In genomic region chr16:9099131-9099625, GRCh38 we compare ENCODE assay signal across 8 cellular contexts. TPM values are rescaled to one million over a fixed set of nuclear protein-coding genes. Genes with fewer than 3 reads are reported as not detected.
DNase-seq lines count a peak whose midpoint lies in the region; ATAC-seq, FAIRE-seq and TF ChIP-seq lines count a peak whose summit lies in the region.

No MANE protein-coding gene starts in this region.

- POLR2A ChIA-PET in activated CD4-positive, alpha-beta memory T cell treated with anti-CD3 and anti-CD28 coated beads, Interleukin-2, amount 10 ng/mL, durations not matched to agents 7 days and 5 days (lab: Charles Lee) = interaction anchor here (1.6 kb wide), 1 partner anchor 27 kb away, joined by 3 read pairs; no protein-coding TSS in a partner anchor

- H3K4me1 ChIP-seq in lower lobe of right lung (peaks cover 97% of the 10 kb centered on the region), aorta (ENCODE audit: control insufficient read depth in 1 of 2, insufficient read depth in 2 of 2, low read length in 2 of 2) (peaks cover 5 to 7% of the 10 kb centered on the region in 2 donors)

- 41 to 48% methylated on average over 5 of the region's 5 CpGs for WGBS in aorta, 2 donors

- no peak overlapping the region for H3K4me3 Mint-ChIP-seq in Calu3 (ENCODE audit: low read depth, unreplicated experiment)
- peak overlapping the region; percentile 6 for H3K4me3 Mint-ChIP-seq in activated CD4-positive, alpha-beta memory T cell treated with anti-CD3 and anti-CD28 coated beads, Interleukin-2, amount 10 ng/mL, durations not matched to agents 7 days and 5 days

- intact Hi-C loops in Calu3 (cut with micrococcal nuclease; ENCODE audit: unreplicated experiment) = loop anchor here (2.0 to 10.0 kb wide), 3 partner anchors 14 to 134 kb away; partner anchors contain the start of gene USP7
- intact Hi-C loops in lower lobe of right lung (cut with DNase I) = no loop called here
- intact Hi-C loops in aorta (cut with DNase I) = no loop called here

- H3K36me3 Mint-ChIP-seq in Calu3 (ENCODE audit: insufficient read depth, unreplicated experiment) = peaks cover 95% of the 10 kb centered on the region
- H3K36me3 Mint-ChIP-seq in activated CD4-positive, alpha-beta memory T cell treated with anti-CD3 and anti-CD28 coated beads, Interleukin-2, amount 10 ng/mL, durations not matched to agents 7 days and 5 days (ENCODE audit: low read depth) = peaks cover 91% of the 10 kb centered on the region

- H3K4me3 ChIP-seq in lower lobe of right lung (no peak overlapping the region), aorta (ENCODE audit: low read length in 2 of 2) (no peak overlapping the region)

- ATAC-seq in HG02610 (IDR thresholded peaks at IDR 0.05; ENCODE audit: unreplicated experiment) (peak; percentile 66), lower lobe of right lung (peak; percentile 59 to 83), aorta (ENCODE audit: low FRiP score) (no peak)

- no peaks in the 10 kb centered on the region for H3K27me3 ChIP-seq in lower lobe of right lung (ENCODE audit: low read depth)
- no peaks in the 10 kb centered on the region for H3K27me3 ChIP-seq in aorta (ENCODE audit: control insufficient read depth in 1 of 2, insufficient read depth in 2 of 2, low read length in 1 of 2)

- H3K4me1 Mint-ChIP-seq in Calu3 (ENCODE audit: low read depth, unreplicated experiment) = peaks cover 94% of the 10 kb centered on the region
- H3K4me1 Mint-ChIP-seq in activated CD4-positive, alpha-beta memory T cell treated with anti-CD3 and anti-CD28 coated beads, Interleukin-2, amount 10 ng/mL, durations not matched to agents 7 days and 5 days = peaks cover 88% of the 10 kb centered on the region

- peak overlapping the region; percentile 64 for H3K27ac Mint-ChIP-seq in Calu3 (ENCODE audit: unreplicated experiment)
- peak overlapping the region; percentile 44 for H3K27ac Mint-ChIP-seq in activated CD4-positive, alpha-beta memory T cell treated with anti-CD3 and anti-CD28 coated beads, Interleukin-2, amount 10 ng/mL, durations not matched to agents 7 days and 5 days

- H3K27ac ChIP-seq in lower lobe of right lung (peak overlapping the region; percentile 56), aorta (ENCODE audit: low read depth in 1 of 2, low read length in 2 of 2) (no peak overlapping the region)

- H3K36me3 ChIP-seq in lower lobe of right lung (peaks cover 67% of the 10 kb centered on the region), aorta (ENCODE audit: control insufficient read depth in 1 of 2, insufficient read depth in 2 of 2, low read length in 1 of 2) (peaks cover 2 to 4% of the 10 kb centered on the region in 2 donors)

- no peaks in the 10 kb centered on the region for H3K9me3 Mint-ChIP-seq in Calu3 (ENCODE audit: low read depth, unreplicated experiment)
- H3K9me3 Mint-ChIP-seq in activated CD4-positive, alpha-beta memory T cell treated with anti-CD3 and anti-CD28 coated beads, Interleukin-2, amount 10 ng/mL, durations not matched to agents 7 days and 5 days = no peaks in the 10 kb centered on the region

- DNase-seq in Calu3 (no peak), lower lobe of right lung (peak; percentile 71), NCI-H2227 treated with DMSO at 0.1 percent for 48 hours (lab: John Stamatoyannopoulos, UW) (no peak), aorta (no peak), frontal cortex (ENCODE audit: low spot score in 2 of 2) (no peak)
- DNase-seq in activated CD4-positive, alpha-beta memory T cell treated with anti-CD3 and anti-CD28 coated beads, Interleukin-2, amount 10 ng/mL, durations not matched to agents 7 days and 5 days = no peak
- no peak for DNase-seq in activated effector memory CD4-positive, alpha-beta T cell treated with anti-CD3 and anti-CD28 coated beads, Interleukin-2, amount 50 U/mL, for 16 hours

- CTCF ChIA-PET in Calu3 (lab: Charles Lee) = interaction anchor here (0.7 kb wide), 1 partner anchor 35 kb away, joined by 3 read pairs; no protein-coding TSS in a partner anchor
- CTCF ChIA-PET in activated CD4-positive, alpha-beta memory T cell treated with anti-CD3 and anti-CD28 coated beads, Interleukin-2, amount 10 ng/mL, durations not matched to agents 7 days and 5 days (lab: Charles Lee) = no interaction called here

- TF ChIP-seq CTCF in Calu3 (IDR thresholded peaks at IDR 0.05; ENCODE audit: unreplicated experiment) = no peak
- TF ChIP-seq CTCF in lower lobe of right lung (IDR thresholded peaks at IDR 0.05) = no peak

- H3K27me3 Mint-ChIP-seq in Calu3 (ENCODE audit: unreplicated experiment) = no peaks in the 10 kb centered on the region
- no peaks in the 10 kb centered on the region for H3K27me3 Mint-ChIP-seq in activated CD4-positive, alpha-beta memory T cell treated with anti-CD3 and anti-CD28 coated beads, Interleukin-2, amount 10 ng/mL, durations not matched to agents 7 days and 5 days

- H3K9me3 ChIP-seq in lower lobe of right lung (no peaks in the 10 kb centered on the region), aorta (ENCODE audit: control insufficient read depth, low read length) (no peaks in the 10 kb centered on the region)

- FAIRE-seq in frontal cortex (lab: Jason Lieb, UNC) = no peak

- no TSS peak for BruUV-seq in Calu3 (replicated peaks; lab: Mats Ljungman, UMichigan)

RNA-seq across cellular contexts. Expression of gene HAPSTR1, which starts 7.7 kb away (rescaled TPM):
- 57.1 and 59.6 TPM in 2 replicates for total RNA-seq in Calu3 (2022)
- total RNA-seq in activated CD4-positive, alpha-beta memory T cell treated with anti-CD3 and anti-CD28 coated beads, Interleukin-2, amount 10 ng/mL, durations not matched to agents 7 days and 5 days = 10 to 100 TPM; 65.1 to 65.3 TPM
- 53.1 TPM for total RNA-seq in lower lobe of right lung
- total RNA-seq in aorta = 10 to 100 TPM; 65.4 to 67.5 TPM
- 10 to 100 TPM; 14.0 to 19.2 TPM for polyA plus RNA-seq in aorta
- 132 TPM for total RNA-seq in frontal cortex
